Comparison of ENCODE assay signal across 8 cellular contexts in genomic region chr2:6917071-6917760, GRCh38. TPM values are rescaled to one million over a fixed set of nuclear protein-coding genes. Genes with fewer than 3 reads are reported as not detected.
DNase-seq lines count a peak whose midpoint lies in the region; ATAC-seq and TF ChIP-seq lines count a peak whose summit lies in the region.

RNF144A (plus strand) TSS chr2:6917412; CDS start chr2:6996927, 79,515 bp downstream.

- intact Hi-C loops in T-helper 2 cell treated with Interferon-gamma antibody and Interleukin-4, amounts not matched to agents 100 ng/mL and 5 ng/mL, for 36 hours (cut with micrococcal nuclease) = loop anchor here (1.0 to 5.0 kb wide), 4 partner anchors 8 to 125 kb away; partner anchors contain the start of gene CMPK2

- H3K9ac ChIP-seq in skeletal muscle satellite cell (ENCODE audit: low read depth, low read length) = peak within 1 kb of the TSS; percentile 74

- DNase-seq in GM04504 (ENCODE audit: low read depth) (peak; percentile 4), astrocyte of the hippocampus (ENCODE audit: low read depth, low spot score) (peak; percentile 90), iPS DF 6.9 (ENCODE audit: low read depth, low spot score) (no peak), SIG-M5 treated with dmso at 0.1 percent for 504 hours (lab: John Stamatoyannopoulos, UW; ENCODE audit: unreplicated experiment) (no peak)

- TF ChIP-seq CTCF in LNCAP (IDR thresholded peaks at IDR 0.05) = peak; percentile 86

- H3K9me3 ChIP-seq in iPS DF 6.9 (ENCODE audit: control insufficient read depth, insufficient read depth, low read length) = no peaks in the 10 kb centered on the region
- H3K9me3 ChIP-seq in skeletal muscle satellite cell (replicated peaks; ENCODE audit: low read length) = no peaks in the 10 kb centered on the region

- H3K4me3 ChIP-seq in iPS DF 6.9 (ENCODE audit: low read length) (peak within 1 kb of the TSS; percentile 80), skeletal muscle satellite cell (ENCODE audit: low read length) (peak within 1 kb of the TSS; percentile 80)

- H3K36me3 ChIP-seq in iPS DF 6.9 (ENCODE audit: control insufficient read depth, insufficient read depth, low read length) (no peaks in the 10 kb centered on the region), skeletal muscle satellite cell (ENCODE audit: insufficient read depth, low read length) (no peaks in the 10 kb centered on the region)

- no CpG with 5 or more reads among the region's 90 CpGs for WGBS in iPS DF 6.9 (ENCODE audit: insufficient coverage, insufficient read length)

- H3K27ac ChIP-seq in iPS DF 6.9 (ENCODE audit: low read length) = no peak within 1 kb of the TSS

- no peaks in the 10 kb centered on the region; the same call in 1 of the 2 replicates for H3K27me3 ChIP-seq in iPS DF 6.9 (ENCODE audit: control insufficient read depth, insufficient read depth, low read length)
- H3K27me3 ChIP-seq in skeletal muscle satellite cell (ENCODE audit: control insufficient read depth, insufficient read depth, low read length) = peaks cover 56% of the 10 kb centered on the region

- H3K4me2 ChIP-seq in skeletal muscle satellite cell (ENCODE audit: low read length) = peak within 1 kb of the TSS; percentile 89

- H3K4me1 ChIP-seq in iPS DF 6.9 (ENCODE audit: control insufficient read depth, insufficient read depth, low read length) = peaks cover 7% of the 10 kb centered on the region; the same call in 1 of the 2 replicates
- peaks cover 3% of the 10 kb centered on the region for H3K4me1 ChIP-seq in skeletal muscle satellite cell (ENCODE audit: control insufficient read depth, insufficient read depth, low read length)

- ATAC-seq in GM21825 (IDR thresholded peaks at IDR 0.05; ENCODE audit: unreplicated experiment) = peak; percentile 84

RNA-seq across cellular contexts. Expression of gene RNF144A, which starts in this region (rescaled TPM):
- total RNA-seq in T-helper 2 cell treated with Interferon-gamma antibody and Interleukin-4, amounts not matched to agents 100 ng/mL and 5 ng/mL, for 36 hours = 36.4 and 43.8 TPM in 2 replicates
- 6.3 and 13.7 TPM in 2 replicates for total RNA-seq in skeletal muscle satellite cell (2012; rRNA removed)

Comparison
In these comparisons a context has a peak if more than half of its experiments do, and no peak if none do; other contexts are left out.
1. DNase-seq: peak in GM04504 (single experiment) and astrocyte of the hippocampus (single experiment); none in iPS DF 6.9 (single experiment) and SIG-M5 treated with dmso at 0.1 percent for 504 hours (single experiment).